In genomic region chr9:116456490-116457088, GRCh38 we compare ENCODE assay signal across 22 cellular contexts.
A peak's percentile ranks its signal among the peaks of the same experiment; 100 is the strongest.
DNase-seq lines count a peak whose midpoint lies in the region; ATAC-seq, FAIRE-seq and TF ChIP-seq lines count a peak whose summit lies in the region.
"Had no signal": no experiment of that assay in that cellular context is flagged by ENCODE, and none has a peak within 500 bp of the region (broad histone marks: within the 10 kb centered on the region; RNA-seq: fewer than 3 reads in every experiment).

No MANE protein-coding gene starts in this region.

- H2AFZ ChIP-seq in HepG2 (ENCODE audit: low read length) = no peak overlapping the region
- no peak overlapping the region for H2AFZ ChIP-seq in K562 (ENCODE audit: low read depth, low read length)

- in situ Hi-C loops in HepG2 (cut with HindIII; ENCODE audit: extremely low pct_ligation_motif_present, low pct_unique_long_range_greater_than_20kb) (no loop called here), K562 (cut with MboI) (no loop called here)

- WGBS in HepG2 (ENCODE audit: low lambda C conversion rate) = 87% methylated on average over 2 of the region's 2 CpGs
- WGBS in right lobe of liver (ENCODE audit: insufficient coverage, low coverage, low lambda C conversion rate, missing lambda C conversion rate) = 77% methylated on average over 2 of the region's 2 CpGs
- 62% methylated on average over 2 of the region's 2 CpGs for WGBS in K562 (ENCODE audit: insufficient coverage, low coverage, missing lambda C conversion rate)

- TF ChIP-seq POLR2A in HepG2 (IDR thresholded peaks at IDR 0.05; ENCODE audit: insufficient read depth in 1 of 2, low read depth in 2 of 2, low read length in 2 of 2) = no peak
- TF ChIP-seq POLR2A in right lobe of liver (IDR thresholded peaks at IDR 0.05) = no peak
- TF ChIP-seq POLR2A in K562 (conservative IDR thresholded peaks at IDR 0.05) = no peak

- H3K4me3 Mint-ChIP-seq in progenitor cell of endocrine pancreas (ENCODE audit: low read depth) = no peak overlapping the region
- H3K4me3 Mint-ChIP-seq: B cell; CD4-positive, alpha-beta T cell; CD8-positive, alpha-beta T cell had no signal

- no peak overlapping the region for H3K4me3 ChIP-seq in HepG2 (replicated peaks in 1 of 3; ENCODE audit: insufficient read depth in 1 of 3, low read depth in 2 of 3, low read length in 3 of 3)
- H3K4me3 ChIP-seq in right lobe of liver = no peak overlapping the region
- H3K4me3 ChIP-seq in K562 = no peak overlapping the region
- H3K4me3 ChIP-seq: A549; BLaER1 treated with 17β-estradiol and CSF1 and Interleukin-3, amounts not matched to agents 10 nM and 100 nM had no signal

- BruUV-seq in HepG2 (replicated peaks; lab: Mats Ljungman, UMichigan) = no TSS peak
- BruUV-seq in K562 (replicated peaks; lab: Mats Ljungman, UMichigan) = no TSS peak

- H3K27ac ChIP-seq in HepG2 (ENCODE audit: extremely low read length, insufficient read depth, low read length) = no peak overlapping the region
- H3K27ac ChIP-seq in right lobe of liver = no peak overlapping the region
- H3K27ac ChIP-seq in K562 (ENCODE audit: extremely low read depth, low read depth, low read length) = no peak overlapping the region
- H3K27ac ChIP-seq: 22Rv1; A549; BLaER1 treated with 17β-estradiol and CSF1 and Interleukin-3, amounts not matched to agents 10 nM and 100 nM; C4-2B had no signal

- TF ChIP-seq RAD21 in HepG2 (CRISPR knock-in tag; IDR thresholded peaks at IDR 0.05) (no peak), K562 (CRISPR knock-in tag; conservative IDR thresholded peaks at IDR 0.05 in 1 of 2, IDR thresholded peaks at IDR 0.05 in 1 of 2) (no peak)

- FAIRE-seq in HepG2 (lab: Jason Lieb, UNC) (no peak), K562 (lab: Jason Lieb, UNC) (no peak)
- FAIRE-seq: A549, D721Med, G401.6, GM12891, GM19239 had no signal

- no peaks in the 10 kb centered on the region for H4K20me1 ChIP-seq in HepG2 (ENCODE audit: insufficient read depth, low read length)
- H4K20me1 ChIP-seq in K562 (replicated peaks; ENCODE audit: control insufficient read depth, insufficient read depth, low read length) = no peaks in the 10 kb centered on the region
- H4K20me1 ChIP-seq: BLaER1 treated with 17β-estradiol and CSF1 and Interleukin-3, amounts not matched to agents 10 nM and 100 nM had no signal

- H3K27ac Mint-ChIP-seq in progenitor cell of endocrine pancreas = peak overlapping the region; percentile 31
- H3K27ac Mint-ChIP-seq: B cell; CD4-positive, alpha-beta T cell; CD8-positive, alpha-beta T cell had no signal

- peaks cover 8% of the 10 kb centered on the region for H3K36me3 Mint-ChIP-seq in progenitor cell of endocrine pancreas (ENCODE audit: insufficient read depth)

- peaks cover 2% of the 10 kb centered on the region for H3K4me1 Mint-ChIP-seq in progenitor cell of endocrine pancreas (ENCODE audit: low read depth)
- H3K4me1 Mint-ChIP-seq: B cell had no signal

- H3K9me1 ChIP-seq in K562 (ENCODE audit: control insufficient read depth, insufficient read depth, low read length) = no peaks in the 10 kb centered on the region

- CTCF ChIA-PET in HepG2 (lab: Yijun Ruan, JAX; ENCODE audit: low intra/inter-chr PET ratio, low total read pairs) (no interaction called here), K562 (lab: Yijun Ruan, JAX; ENCODE audit: low intra/inter-chr PET ratio) (no interaction called here)

- ATAC-seq in HepG2 (no peak), right lobe of liver (no peak), K562 (no peak)
- ATAC-seq: A549; CD8-positive, alpha-beta T cell had no signal

- H3K9me3 ChIP-seq in HepG2 (ENCODE audit: low read length) (peaks cover 11% of the 10 kb centered on the region), right lobe of liver (no peaks in the 10 kb centered on the region), K562 (replicated peaks; ENCODE audit: control insufficient read depth, insufficient read depth, low read depth, low read length) (peaks cover 7% of the 10 kb centered on the region)

- intact Hi-C loops in HepG2 (cut with micrococcal nuclease; ENCODE audit: unreplicated experiment) = no loop called here
- intact Hi-C loops in right lobe of liver (cut with DNase I) = no loop called here
- intact Hi-C loops in K562 (cut with micrococcal nuclease) = no loop called here

- POLR2A ChIA-PET in HepG2 (lab: Yijun Ruan, JAX) (no interaction called here), K562 (lab: Yijun Ruan, JAX) (no interaction called here)

- H3K9me3 Mint-ChIP-seq in progenitor cell of endocrine pancreas (ENCODE audit: low read depth) = peaks cover 23% of the 10 kb centered on the region

- no peaks in the 10 kb centered on the region for H3K79me2 ChIP-seq in HepG2 (ENCODE audit: insufficient read depth, low read length)
- no peaks in the 10 kb centered on the region for H3K79me2 ChIP-seq in K562 (ENCODE audit: control insufficient read depth, insufficient read depth, low read length)

- TF ChIP-seq CTCF in HepG2 (CRISPR knock-in tag; IDR thresholded peaks at IDR 0.05) (no peak), right lobe of liver (IDR thresholded peaks at IDR 0.05) (no peak), K562 (IDR thresholded peaks at IDR 0.05 in 2 of 3, conservative IDR thresholded peaks at IDR 0.05 in 1 of 3; ENCODE audit: insufficient read depth in 2 of 3, low read depth in 1 of 3, low read length in 3 of 3) (no peak), progenitor cell of endocrine pancreas (IDR thresholded peaks at IDR 0.05; ENCODE audit: unreplicated experiment) (no peak)

- H3K4me1 ChIP-seq in HepG2 (ENCODE audit: insufficient read depth, low read length) (peaks cover 23% of the 10 kb centered on the region), right lobe of liver (peaks cover 0 to 5% (median 0%) of the 10 kb centered on the region in 4 donors), K562 (replicated peaks in 1 of 2; ENCODE audit: control insufficient read depth in 2 of 2, insufficient read depth in 2 of 2, low read length in 2 of 2) (peaks cover 0 to 20% of the 10 kb centered on the region in 2 experiments; a peak in 3 of 5 replicates)
- H3K4me1 ChIP-seq: BLaER1 treated with 17β-estradiol and CSF1 and Interleukin-3, amounts not matched to agents 10 nM and 100 nM had no signal

- H3K27me3 ChIP-seq in HepG2 (ENCODE audit: control insufficient read depth in 1 of 2, insufficient read depth in 2 of 2, low read length in 2 of 2) = no peaks in the 10 kb centered on the region
- H3K27me3 ChIP-seq in right lobe of liver = no peaks in the 10 kb centered on the region
- H3K27me3 ChIP-seq in K562 (ENCODE audit: control insufficient read depth in 2 of 2, insufficient read depth in 2 of 2, low read length in 2 of 2) = no peaks in the 10 kb centered on the region
- H3K27me3 ChIP-seq: BLaER1 treated with 17β-estradiol and CSF1 and Interleukin-3, amounts not matched to agents 10 nM and 100 nM had no signal

- no peaks in the 10 kb centered on the region for H3K27me3 Mint-ChIP-seq in progenitor cell of endocrine pancreas
- H3K27me3 Mint-ChIP-seq: B cell; CD4-positive, alpha-beta T cell had no signal

- DNase-seq in HepG2 (ENCODE audit: low spot score) = no peak
- no peak for DNase-seq in right lobe of liver
- no peak for DNase-seq in K562 (ENCODE audit: extremely low read depth in 1 of 4, low spot score in 3 of 4)
- DNase-seq in progenitor cell of endocrine pancreas (ENCODE audit: low spot score, unreplicated experiment) = no peak
- DNase-seq in NCI-H1048 (lab: John Stamatoyannopoulos, UW) = no peak
- no peak for DNase-seq in RPMI8226
- DNase-seq: AML-193; Caco-2; Calu3; CD4-positive, alpha-beta T cell; CD8-positive, alpha-beta T cell; DMS79 treated with DMSO at 0.1 percent for 48 hours; GF-D8 had no signal

- H3K4me2 ChIP-seq in HepG2 (ENCODE audit: low read depth, low read length) (no peak overlapping the region), K562 (ENCODE audit: insufficient read depth, low read length) (no peak overlapping the region)
- H3K4me2 ChIP-seq: A549; BLaER1 treated with 17β-estradiol and CSF1 and Interleukin-3, amounts not matched to agents 10 nM and 100 nM had no signal

- H3K36me3 ChIP-seq in HepG2 (replicated peaks in 1 of 2; ENCODE audit: control insufficient read depth in 1 of 2, insufficient read depth in 2 of 2, low read length in 2 of 2) = no peaks in the 10 kb centered on the region; a peak in 1 of 5 replicates
- no peaks in the 10 kb centered on the region for H3K36me3 ChIP-seq in right lobe of liver
- H3K36me3 ChIP-seq in K562 (ENCODE audit: control insufficient read depth, insufficient read depth, low read length) = no peaks in the 10 kb centered on the region

- no peak overlapping the region for H3K9ac ChIP-seq in HepG2 (ENCODE audit: insufficient read depth, low read depth, low read length)
- H3K9ac ChIP-seq in K562 (ENCODE audit: insufficient read depth in 1 of 2, low read depth in 2 of 2, low read length in 2 of 2) = no peak overlapping the region
- H3K9ac ChIP-seq: BLaER1 treated with 17β-estradiol and CSF1 and Interleukin-3, amounts not matched to agents 10 nM and 100 nM had no signal

- no peak for TF ChIP-seq EP300 in HepG2 (IDR thresholded peaks at IDR 0.05; ENCODE audit: low read depth in 2 of 2, low read length in 2 of 2)
- no peak for TF ChIP-seq EP300 in HepG2 (CRISPR knock-in tag; IDR thresholded peaks at IDR 0.05; ENCODE audit: borderline replicate concordance)
- TF ChIP-seq EP300 in K562 (IDR thresholded peaks at IDR 0.05; ENCODE audit: low read length) = no peak

TF ChIP-seq in HepG2, 621 proteins besides CTCF, POLR2A, EP300 and RAD21 (continues in another document):
- TF ChIP-seq MXD4 (CRISPR knock-in tag; IDR thresholded peaks at IDR 0.05) (no peak), ZNF644 (CRISPR knock-in tag; IDR thresholded peaks at IDR 0.05; ENCODE audit: low read depth) (no peak), FOSL2 (CRISPR knock-in tag; IDR thresholded peaks at IDR 0.05) (no peak)

TF ChIP-seq in K562, 482 proteins besides CTCF, POLR2A, EP300 and RAD21 (continues in another document):
- TF ChIP-seq RBM25 (IDR thresholded peaks at IDR 0.05; ENCODE audit: low read depth, low read length, severe bottlenecking) (peak; percentile 90), ZNF586 (CRISPR knock-in tag; conservative IDR thresholded peaks at IDR 0.05) (no peak), ZNF766 (CRISPR knock-in tag; conservative IDR thresholded peaks at IDR 0.05) (peak; percentile 88), ZNF655 (CRISPR knock-in tag; IDR thresholded peaks at IDR 0.05) (no peak), RFX5 (IDR thresholded peaks at IDR 0.05; ENCODE audit: low read depth, low read length) (no peak)

Comparison
In these comparisons a context has a peak if more than half of its experiments do, and no peak if none do; other contexts are left out.
1. Of the 241 proteins assayed by ChIP-seq in both HepG2 and K562: peak only in HepG2: none; only in K562: TRIM24, ZFP36 and ZNF766; in both: ZNF431; in neither: 236; mixed calls (peak in some experiments, not most) for 1.